In genomic region chr16:67561824-67562525, GRCh38 we compare ENCODE assay signal across 1 cellular context.
TF ChIP-seq lines count a peak whose summit lies in the region.

No MANE protein-coding gene starts in this region.

TF ChIP-seq in HepG2, 621 proteins besides CTCF, POLR2A, EP300 and RAD21 (continued from another document and continues in another):
- TF ChIP-seq, protein P1, sequence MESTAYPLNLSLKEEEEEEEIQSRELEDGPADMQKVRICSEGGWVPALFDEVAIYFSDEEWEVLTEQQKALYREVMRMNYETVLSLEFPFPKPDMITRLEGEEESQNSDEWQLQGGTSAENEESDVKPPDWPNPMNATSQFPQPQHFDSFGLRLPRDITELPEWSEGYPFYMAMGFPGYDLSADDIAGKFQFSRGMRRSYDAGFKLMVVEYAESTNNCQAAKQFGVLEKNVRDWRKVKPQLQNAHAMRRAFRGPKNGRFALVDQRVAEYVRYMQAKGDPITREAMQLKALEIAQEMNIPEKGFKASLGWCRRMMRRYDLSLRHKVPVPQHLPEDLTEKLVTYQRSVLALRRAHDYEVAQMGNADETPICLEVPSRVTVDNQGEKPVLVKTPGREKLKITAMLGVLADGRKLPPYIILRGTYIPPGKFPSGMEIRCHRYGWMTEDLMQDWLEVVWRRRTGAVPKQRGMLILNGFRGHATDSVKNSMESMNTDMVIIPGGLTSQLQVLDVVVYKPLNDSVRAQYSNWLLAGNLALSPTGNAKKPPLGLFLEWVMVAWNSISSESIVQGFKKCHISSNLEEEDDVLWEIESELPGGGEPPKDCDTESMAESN (CRISPR knock-in tag; conservative IDR thresholded peaks at IDR 0.05): peak; percentile 78; the same call in 1 of the 2 replicates
- TF ChIP-seq ZNF350 (CRISPR knock-in tag; IDR thresholded peaks at IDR 0.05; ENCODE audit: borderline replicate concordance, low read depth) (peak; percentile 81; the same call in 1 of the 2 replicates), NFYC (CRISPR knock-in tag; IDR thresholded peaks at IDR 0.05) (peak; percentile 26; the same call in 1 of the 2 replicates), KLF11 (CRISPR knock-in tag; IDR thresholded peaks at IDR 0.05) (peak; percentile 65; the same call in 1 of the 2 replicates), WIZ (CRISPR knock-in tag; IDR thresholded peaks at IDR 0.05) (0 out of 2 replicates have a peak, but pooled peaks have one; percentile 62), NCOA2 (CRISPR knock-in tag; IDR thresholded peaks at IDR 0.05) (no peak), ZSCAN21 (CRISPR knock-in tag; IDR thresholded peaks at IDR 0.05; ENCODE audit: borderline replicate concordance) (peak; percentile 91), DNMT1 (CRISPR knock-in tag; IDR thresholded peaks at IDR 0.05) (no peak), ARID5B (CRISPR knock-in tag; IDR thresholded peaks at IDR 0.05) (no peak), SATB2 (CRISPR knock-in tag; IDR thresholded peaks at IDR 0.05) (no peak), ZNF318 (CRISPR knock-in tag; IDR thresholded peaks at IDR 0.05) (no peak), FOXK1 (CRISPR knock-in tag; IDR thresholded peaks at IDR 0.05; ENCODE audit: borderline replicate concordance, low read depth) (0 out of 2 replicates have a peak, but pooled peaks have one; percentile 45), ZBTB38 (CRISPR knock-in tag; IDR thresholded peaks at IDR 0.05) (peak; percentile 62), ESRRA (CRISPR knock-in tag; IDR thresholded peaks at IDR 0.05; ENCODE audit: low read depth) (peak; percentile 80), ZNF609 (CRISPR knock-in tag; IDR thresholded peaks at IDR 0.05; ENCODE audit: borderline replicate concordance) (no peak), HDAC2 (CRISPR knock-in tag; IDR thresholded peaks at IDR 0.05) (peak; percentile 31; the same call in 1 of the 2 replicates), SNAPC2 (CRISPR knock-in tag; IDR thresholded peaks at IDR 0.05) (peak; percentile 86; the same call in 1 of the 2 replicates), ZNF792 (CRISPR knock-in tag; IDR thresholded peaks at IDR 0.05) (peak; percentile 61), PHF8 (CRISPR knock-in tag; IDR thresholded peaks at IDR 0.05) (peak; percentile 90), AHR (CRISPR knock-in tag; IDR thresholded peaks at IDR 0.05) (0 out of 2 replicates have a peak, but pooled peaks have one; percentile 70), GZF1 (CRISPR knock-in tag; IDR thresholded peaks at IDR 0.05) (0 out of 2 replicates have a peak, but pooled peaks have one; percentile 76)
- TF ChIP-seq, protein P2, sequence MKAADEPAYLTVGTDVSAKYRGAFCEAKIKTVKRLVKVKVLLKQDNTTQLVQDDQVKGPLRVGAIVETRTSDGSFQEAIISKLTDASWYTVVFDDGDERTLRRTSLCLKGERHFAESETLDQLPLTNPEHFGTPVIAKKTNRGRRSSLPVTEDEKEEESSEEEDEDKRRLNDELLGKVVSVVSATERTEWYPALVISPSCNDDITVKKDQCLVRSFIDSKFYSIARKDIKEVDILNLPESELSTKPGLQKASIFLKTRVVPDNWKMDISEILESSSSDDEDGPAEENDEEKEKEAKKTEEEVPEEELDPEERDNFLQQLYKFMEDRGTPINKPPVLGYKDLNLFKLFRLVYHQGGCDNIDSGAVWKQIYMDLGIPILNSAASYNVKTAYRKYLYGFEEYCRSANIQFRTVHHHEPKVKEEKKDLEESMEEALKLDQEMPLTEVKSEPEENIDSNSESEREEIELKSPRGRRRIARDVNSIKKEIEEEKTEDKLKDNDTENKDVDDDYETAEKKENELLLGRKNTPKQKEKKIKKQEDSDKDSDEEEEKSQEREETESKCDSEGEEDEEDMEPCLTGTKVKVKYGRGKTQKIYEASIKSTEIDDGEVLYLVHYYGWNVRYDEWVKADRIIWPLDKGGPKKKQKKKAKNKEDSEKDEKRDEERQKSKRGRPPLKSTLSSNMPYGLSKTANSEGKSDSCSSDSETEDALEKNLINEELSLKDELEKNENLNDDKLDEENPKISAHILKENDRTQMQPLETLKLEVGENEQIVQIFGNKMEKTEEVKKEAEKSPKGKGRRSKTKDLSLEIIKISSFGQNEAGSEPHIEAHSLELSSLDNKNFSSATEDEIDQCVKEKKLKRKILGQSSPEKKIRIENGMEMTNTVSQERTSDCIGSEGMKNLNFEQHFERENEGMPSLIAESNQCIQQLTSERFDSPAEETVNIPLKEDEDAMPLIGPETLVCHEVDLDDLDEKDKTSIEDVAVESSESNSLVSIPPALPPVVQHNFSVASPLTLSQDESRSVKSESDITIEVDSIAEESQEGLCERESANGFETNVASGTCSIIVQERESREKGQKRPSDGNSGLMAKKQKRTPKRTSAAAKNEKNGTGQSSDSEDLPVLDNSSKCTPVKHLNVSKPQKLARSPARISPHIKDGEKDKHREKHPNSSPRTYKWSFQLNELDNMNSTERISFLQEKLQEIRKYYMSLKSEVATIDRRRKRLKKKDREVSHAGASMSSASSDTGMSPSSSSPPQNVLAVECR (CRISPR knock-in tag; IDR thresholded peaks at IDR 0.05; ENCODE audit: borderline replicate concordance): peak; percentile 92
- TF ChIP-seq, protein P3, sequence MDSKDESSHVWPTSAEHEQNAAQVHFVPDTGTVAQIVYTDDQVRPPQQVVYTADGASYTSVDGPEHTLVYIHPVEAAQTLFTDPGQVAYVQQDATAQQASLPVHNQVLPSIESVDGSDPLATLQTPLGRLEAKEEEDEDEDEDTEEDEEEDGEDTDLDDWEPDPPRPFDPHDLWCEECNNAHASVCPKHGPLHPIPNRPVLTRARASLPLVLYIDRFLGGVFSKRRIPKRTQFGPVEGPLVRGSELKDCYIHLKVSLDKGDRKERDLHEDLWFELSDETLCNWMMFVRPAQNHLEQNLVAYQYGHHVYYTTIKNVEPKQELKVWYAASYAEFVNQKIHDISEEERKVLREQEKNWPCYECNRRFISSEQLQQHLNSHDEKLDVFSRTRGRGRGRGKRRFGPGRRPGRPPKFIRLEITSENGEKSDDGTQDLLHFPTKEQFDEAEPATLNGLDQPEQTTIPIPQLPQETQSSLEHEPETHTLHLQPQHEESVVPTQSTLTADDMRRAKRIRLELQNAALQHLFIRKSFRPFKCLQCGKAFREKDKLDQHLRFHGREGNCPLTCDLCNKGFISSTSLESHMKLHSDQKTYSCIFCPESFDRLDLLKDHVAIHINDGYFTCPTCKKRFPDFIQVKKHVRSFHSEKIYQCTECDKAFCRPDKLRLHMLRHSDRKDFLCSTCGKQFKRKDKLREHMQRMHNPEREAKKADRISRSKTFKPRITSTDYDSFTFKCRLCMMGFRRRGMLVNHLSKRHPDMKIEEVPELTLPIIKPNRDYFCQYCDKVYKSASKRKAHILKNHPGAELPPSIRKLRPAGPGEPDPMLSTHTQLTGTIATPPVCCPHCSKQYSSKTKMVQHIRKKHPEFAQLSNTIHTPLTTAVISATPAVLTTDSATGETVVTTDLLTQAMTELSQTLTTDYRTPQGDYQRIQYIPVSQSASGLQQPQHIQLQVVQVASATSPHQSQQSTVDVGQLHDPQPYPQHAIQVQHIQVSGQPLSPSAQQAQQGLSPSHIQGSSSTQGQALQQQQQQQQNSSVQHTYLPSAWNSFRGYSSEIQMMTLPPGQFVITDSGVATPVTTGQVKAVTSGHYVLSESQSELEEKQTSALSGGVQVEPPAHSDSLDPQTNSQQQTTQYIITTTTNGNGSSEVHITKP (CRISPR knock-in tag; IDR thresholded peaks at IDR 0.05; ENCODE audit: low read depth): peak; percentile 37; the same call in 1 of the 2 replicates
